Comparison of ENCODE assay signal across 25 cellular contexts in genomic region chr4:120685756-120686278, GRCh38.
"Had no signal": no experiment of that assay in that cellular context is flagged by ENCODE, and none has a peak within 500 bp of the region (broad histone marks: within the 10 kb centered on the region; RNA-seq: fewer than 3 reads in every experiment).

No MANE protein-coding gene starts in this region.

- H3K4me1 Mint-ChIP-seq: activated CD4-positive, alpha-beta T cell treated with anti-CD3 and anti-CD28 coated beads, Interleukin-2, amount 10 ng/mL, durations not matched to agents 24 days and 14 days; naive B cell; T-cell had no signal

- H3K4me3 ChIP-seq: coronary artery, left ventricle myocardium inferior, mucosa of descending colon, right atrium auricular region, skin epidermis, stomach had no signal

- H3K27ac ChIP-seq: coronary artery, left ventricle myocardium inferior, right atrium auricular region, skin epidermis, stomach had no signal

- H3K36me3 ChIP-seq: left ventricle myocardium inferior, right atrium auricular region, stomach had no signal

- H3K4me3 Mint-ChIP-seq: activated CD4-positive, alpha-beta T cell treated with anti-CD3 and anti-CD28 coated beads, Interleukin-2, amount 10 ng/mL, durations not matched to agents 24 days and 14 days; activated CD8-positive, alpha-beta T cell treated with anti-CD3 and anti-CD28 coated beads for 36 hours; activated naive CD4-positive, alpha-beta T cell treated with anti-CD3 and anti-CD28 coated beads for 36 hours; activated T-cell treated with anti-CD3 and anti-CD28 coated beads, Interleukin-2, amount 50 U/mL, for 24 hours; naive B cell; neural crest cell; T-cell had no signal

- H3K4me1 ChIP-seq: left ventricle myocardium inferior, right atrium auricular region, stomach had no signal

- H3K9me3 Mint-ChIP-seq: activated CD4-positive, alpha-beta T cell treated with anti-CD3 and anti-CD28 coated beads, Interleukin-2, amount 10 ng/mL, durations not matched to agents 24 days and 14 days; activated CD8-positive, alpha-beta T cell treated with anti-CD3 and anti-CD28 coated beads for 36 hours; activated naive CD4-positive, alpha-beta T cell treated with anti-CD3 and anti-CD28 coated beads for 36 hours; activated T-cell treated with anti-CD3 and anti-CD28 coated beads, Interleukin-2, amount 50 U/mL, for 24 hours; activated T-helper 2 cell treated with anti-CD3 and anti-CD28 coated beads, Interferon-gamma antibody, Interleukin-2, Interleukin-4, amounts not matched to agents 10 μg/mL and 5 μg/mL and 100 μg/mL, durations not matched to agents 14 hours and 24 hours and 36 hours; neural crest cell; T-cell had no signal

- ATAC-seq: activated CD8-positive, alpha-beta T cell treated with anti-CD3 and anti-CD28 coated beads for 36 hours; mucosa of descending colon; T-cell had no signal

- H3K27me3 Mint-ChIP-seq: activated T-cell treated with anti-CD3 and anti-CD28 coated beads, Interleukin-2, amount 50 U/mL, for 24 hours; naive B cell; progenitor cell of endocrine pancreas had no signal

- H3K27ac Mint-ChIP-seq: activated CD4-positive, alpha-beta T cell treated with anti-CD3 and anti-CD28 coated beads, Interleukin-2, amount 10 ng/mL, durations not matched to agents 24 days and 14 days; activated CD8-positive, alpha-beta T cell treated with anti-CD3 and anti-CD28 coated beads for 36 hours; activated naive CD4-positive, alpha-beta T cell treated with anti-CD3 and anti-CD28 coated beads for 36 hours; activated T-cell treated with anti-CD3 and anti-CD28 coated beads, Interleukin-2, amount 50 U/mL, for 24 hours; activated T-helper 2 cell treated with anti-CD3 and anti-CD28 coated beads, Interferon-gamma antibody, Interleukin-2, Interleukin-4, amounts not matched to agents 10 μg/mL and 5 μg/mL and 100 μg/mL, durations not matched to agents 14 hours and 24 hours and 36 hours; progenitor cell of endocrine pancreas; T-cell had no signal

- H3K36me3 Mint-ChIP-seq: naive B cell, T-cell had no signal

- H3K9me3 ChIP-seq: left ventricle myocardium inferior, mucosa of descending colon, right atrium auricular region, stomach had no signal

- H3K27me3 ChIP-seq: right atrium auricular region, stomach had no signal

- DNase-seq: activated CD4-positive, alpha-beta T cell treated with anti-CD3 and anti-CD28 coated beads, Interleukin-2, amount 10 ng/mL, durations not matched to agents 24 days and 14 days; activated CD8-positive, alpha-beta T cell treated with anti-CD3 and anti-CD28 coated beads for 36 hours; activated naive CD4-positive, alpha-beta T cell treated with anti-CD3 and anti-CD28 coated beads for 36 hours; activated T-cell treated with anti-CD3 and anti-CD28 coated beads, Interleukin-2, amount 50 U/mL, for 24 hours; aorta; erythroblast; foreskin melanocyte; glutamatergic neuron; hypothalamus; kidney glomerular epithelial cell; left ventricle myocardium inferior; mucosa of descending colon; naive B cell; stimulated activated CD4-positive, alpha-beta T cell treated with anti-CD3 and anti-CD28 coated beads, Interleukin-15, amount 100 ng/mL, for 24 hours; stimulated activated CD4-positive, alpha-beta T cell treated with anti-CD3 and anti-CD28 coated beads, Interleukin-2, amount 100 ng/mL, for 48 hours; stomach; T-cell; T-helper 9 cell; trophoblast cell had no signal
